8 cellular contexts compared by ENCODE assay signal in the genomic region with DNA sequence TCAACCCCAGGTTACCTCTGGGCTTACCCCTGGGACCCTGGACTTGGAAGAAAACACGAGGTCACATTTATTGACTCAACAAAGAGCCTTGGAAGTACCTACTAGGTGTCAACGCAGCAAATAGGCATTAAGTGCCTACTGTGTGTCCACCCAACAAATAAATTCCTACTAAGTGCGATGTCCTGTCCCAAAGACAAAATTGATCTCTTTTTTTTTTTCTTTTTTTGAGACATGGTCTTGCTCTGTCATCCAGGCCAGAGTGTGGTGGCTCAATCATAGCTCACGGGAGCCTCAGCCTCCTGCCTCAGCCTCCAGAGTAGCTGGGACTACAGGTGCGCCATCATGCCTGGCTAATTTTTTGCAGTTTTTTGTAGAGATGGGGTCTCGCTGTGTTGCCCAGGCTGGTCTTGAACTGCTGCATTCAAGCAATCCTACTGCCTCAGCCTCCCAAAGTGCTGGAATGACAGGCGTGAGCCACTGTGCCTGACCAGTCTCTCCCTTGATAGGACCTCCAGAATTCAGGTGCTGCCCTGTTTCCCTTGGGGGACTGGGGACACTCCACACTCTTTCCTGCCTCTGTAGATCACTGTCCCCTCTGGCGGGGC. TPM values are rescaled to one million over a fixed set of nuclear protein-coding genes. Genes with fewer than 3 reads are reported as not detected.
DNase-seq lines count a peak whose midpoint lies in the region; ATAC-seq and TF ChIP-seq lines count a peak whose summit lies in the region.

No MANE protein-coding gene starts in this region.

- CTCF ChIA-PET in activated CD8-positive, alpha-beta memory T cell treated with anti-CD3 and anti-CD28 coated beads, Interleukin-2, amount 10 ng/mL, durations not matched to agents 7 days and 5 days (lab: Charles Lee), result interaction anchor here (5.9 kb wide), 1 partner anchor 19 kb away, joined by 55 read pairs; the partner anchor contains the start of gene MRPL4

- H3K36me3 Mint-ChIP-seq in activated CD8-positive, alpha-beta memory T cell treated with anti-CD3 and anti-CD28 coated beads, Interleukin-2, amount 10 ng/mL, durations not matched to agents 7 days and 5 days, result no peaks in the 10 kb centered on the region

- H3K4me3 ChIP-seq in adrenal gland, result peak overlapping the region in 2 of 4 donors; percentile 70 to 75
- H3K4me3 ChIP-seq in left lung, result peak overlapping the region; percentile 83 to 93
- H3K4me3 ChIP-seq in tibial artery, result peak overlapping the region; percentile 66 to 96

- H3K9me3 ChIP-seq in adrenal gland (replicated peaks in 1 of 3) (no peaks in the 10 kb centered on the region), left lung (no peaks in the 10 kb centered on the region), tibial artery (no peaks in the 10 kb centered on the region)

- H3K27ac ChIP-seq in adrenal gland (peak overlapping the region in 3 of 5 donors; percentile 85 to 88 (median 86)), left lung (peak overlapping the region; percentile 88 to 91), tibial artery (peak overlapping the region; percentile 65 to 72)

- H3K4me1 ChIP-seq in adrenal gland (replicated peaks in 1 of 2) (peaks cover 7 to 32% of the 10 kb centered on the region in 2 donors), left lung (peaks cover 7 to 40% of the 10 kb centered on the region in 2 donors), tibial artery (peaks cover 0 to 34% (median 17%) of the 10 kb centered on the region in 4 donors)

- ATAC-seq in activated CD8-positive, alpha-beta memory T cell treated with anti-CD3 and anti-CD28 coated beads, Interleukin-2, amount 10 ng/mL, durations not matched to agents 7 days and 5 days, result no peak
- no peak for ATAC-seq in left lung

- TF ChIP-seq CTCF in adrenal gland (IDR thresholded peaks at IDR 0.05) (no peak), left lung (IDR thresholded peaks at IDR 0.05) (no peak), tibial artery (IDR thresholded peaks at IDR 0.05) (no peak)

- H3K27me3 ChIP-seq in adrenal gland (no peaks in the 10 kb centered on the region), left lung (peaks cover 0 to 20% of the 10 kb centered on the region in 2 donors), tibial artery (no peaks in the 10 kb centered on the region)

- no peaks in the 10 kb centered on the region for H3K36me3 ChIP-seq in adrenal gland (replicated peaks in 1 of 2)
- H3K36me3 ChIP-seq in left lung, result no peaks in the 10 kb centered on the region
- H3K36me3 ChIP-seq in tibial artery, result no peaks in the 10 kb centered on the region

- no peaks in the 10 kb centered on the region for H3K27me3 Mint-ChIP-seq in activated CD8-positive, alpha-beta memory T cell treated with anti-CD3 and anti-CD28 coated beads, Interleukin-2, amount 10 ng/mL, durations not matched to agents 7 days and 5 days

- 70 to 80% (median 74%) methylated on average over 7 to 8 of the region's 8 CpGs for WGBS in adrenal gland, 4 donors

- peak overlapping the region; percentile 49 for H3K27ac Mint-ChIP-seq in activated CD8-positive, alpha-beta memory T cell treated with anti-CD3 and anti-CD28 coated beads, Interleukin-2, amount 10 ng/mL, durations not matched to agents 7 days and 5 days

- H3K9me3 Mint-ChIP-seq in activated CD8-positive, alpha-beta memory T cell treated with anti-CD3 and anti-CD28 coated beads, Interleukin-2, amount 10 ng/mL, durations not matched to agents 7 days and 5 days (ENCODE audit: low read depth), result no peaks in the 10 kb centered on the region

- peak overlapping the region; percentile 81 for H3K4me3 Mint-ChIP-seq in activated CD8-positive, alpha-beta memory T cell treated with anti-CD3 and anti-CD28 coated beads, Interleukin-2, amount 10 ng/mL, durations not matched to agents 7 days and 5 days

- no peak for DNase-seq in activated CD8-positive, alpha-beta memory T cell treated with anti-CD3 and anti-CD28 coated beads, Interleukin-2, amount 10 ng/mL, durations not matched to agents 7 days and 5 days
- no peak for DNase-seq in activated CD8-positive, alpha-beta memory T cell treated with anti-CD3 and anti-CD28 coated beads, Interleukin-2, amount 50 U/mL, for 4 hours
- DNase-seq in adrenal gland, result no peak
- DNase-seq in left lung, result no peak
- no peak for DNase-seq in tibial artery
- no peak for DNase-seq in ecto neural progenitor cell (ENCODE audit: low spot score)
- DNase-seq in mesenteric fat pad (ENCODE audit: low spot score), result no peak
- no peak for DNase-seq in NOMO-1 treated with DMSO at 0.1 percent for 48 hours (lab: John Stamatoyannopoulos, UW; ENCODE audit: unreplicated experiment)

- TF ChIP-seq POLR2A in adrenal gland (IDR thresholded peaks at IDR 0.05), result no peak

- H3K4me1 Mint-ChIP-seq in activated CD8-positive, alpha-beta memory T cell treated with anti-CD3 and anti-CD28 coated beads, Interleukin-2, amount 10 ng/mL, durations not matched to agents 7 days and 5 days, result peaks cover 33% of the 10 kb centered on the region

- intact Hi-C loops in adrenal gland (cut with DNase I) (loop anchor here in 1 of 2 donors (5.0 kb wide), 1 partner anchor 39 kb away; the partner anchor contains the start of gene DNMT1), left lung (cut with DNase I) (no loop called here), tibial artery (cut with DNase I; ENCODE audit: low total_unique reads) (no loop called here)

RNA-seq across cellular contexts. Expression of gene S1PR2, which starts 0.6 kb away (rescaled TPM):
- 1 to 10 TPM; 6.1 to 8.5 TPM for total RNA-seq in activated CD8-positive, alpha-beta memory T cell treated with anti-CD3 and anti-CD28 coated beads, Interleukin-2, amount 10 ng/mL, durations not matched to agents 7 days and 5 days
- total RNA-seq in adrenal gland, result 1 to 10 TPM; 2.1 to 9.5 (median 6.6) TPM
- 1 to 10 TPM; 1.6 to 3.5 (median 3.1) TPM for polyA plus RNA-seq in adrenal gland
- total RNA-seq in left lung, result 10 to 100 TPM; 25.6 to 40.3 TPM
- total RNA-seq in mesenteric fat pad, result 13.3 TPM

RNA-seq across cellular contexts. Expression of gene MRPL4, which starts 20.3 kb away (rescaled TPM):
- total RNA-seq in activated CD8-positive, alpha-beta memory T cell treated with anti-CD3 and anti-CD28 coated beads, Interleukin-2, amount 10 ng/mL, durations not matched to agents 7 days and 5 days, result 100 to 1,000 TPM in 1 of 2 experiments, 10 to 100 TPM in 1; 85.4 to 112 TPM
- total RNA-seq in adrenal gland, result 100 to 1,000 TPM in 1 of 8 donors, 10 to 100 TPM in 7; 43.7 to 123 (median 86.0) TPM
- 10 to 100 TPM; 33.4 to 56.4 (median 43.8) TPM for polyA plus RNA-seq in adrenal gland
- total RNA-seq in left lung, result 10 to 100 TPM; 37.2 to 53.1 TPM
- 54.5 TPM for total RNA-seq in mesenteric fat pad

RNA-seq across cellular contexts. Expression of gene DNMT1, which starts 37.0 kb away (rescaled TPM):
- 100 to 1,000 TPM; 433 to 500 TPM for total RNA-seq in activated CD8-positive, alpha-beta memory T cell treated with anti-CD3 and anti-CD28 coated beads, Interleukin-2, amount 10 ng/mL, durations not matched to agents 7 days and 5 days
- total RNA-seq in adrenal gland, result 10 to 100 TPM; 23.6 to 48.2 (median 35.2) TPM
- 10 to 100 TPM; 35.5 to 49.7 (median 44.0) TPM for polyA plus RNA-seq in adrenal gland
- total RNA-seq in left lung, result 100 to 1,000 TPM in 1 of 2 donors, 10 to 100 TPM in 1; 65.1 to 141 TPM
- total RNA-seq in mesenteric fat pad, result 57.7 TPM

RNA-seq across cellular contexts. Expression of gene ICAM1, which starts 39.2 kb away (rescaled TPM):
- 10 to 100 TPM; 17.7 to 31.5 TPM for total RNA-seq in activated CD8-positive, alpha-beta memory T cell treated with anti-CD3 and anti-CD28 coated beads, Interleukin-2, amount 10 ng/mL, durations not matched to agents 7 days and 5 days
- total RNA-seq in adrenal gland, result 10 to 100 TPM; 12.2 to 90.4 (median 34.4) TPM
- 10 to 100 TPM in 2 of 3 donors, 1 to 10 TPM in 1; 8.8 to 27.6 (median 13.5) TPM for polyA plus RNA-seq in adrenal gland
- 100 to 1,000 TPM; 149 to 497 TPM for total RNA-seq in left lung
- 77.1 TPM for total RNA-seq in mesenteric fat pad

RNA-seq across cellular contexts. Expression of gene ICAM4, which starts 55.0 kb away (rescaled TPM):
- total RNA-seq in activated CD8-positive, alpha-beta memory T cell treated with anti-CD3 and anti-CD28 coated beads, Interleukin-2, amount 10 ng/mL, durations not matched to agents 7 days and 5 days, result under 1 TPM; 0.89 to 0.99 TPM
- total RNA-seq in adrenal gland (1 to 10 TPM in 1 of 8 donors, under 1 TPM in 4, not detected in 3; 0.39 to 1.0 (median 0.53) TPM), left lung (10 to 100 TPM in 1 of 2 donors, 1 to 10 TPM in 1; 4.5 to 17.9 TPM), mesenteric fat pad (2.3 TPM)
- under 1 TPM in 2 of 3 donors, not detected in 1; 0.34 to 0.48 TPM for polyA plus RNA-seq in adrenal gland
